In the genomic region with DNA sequence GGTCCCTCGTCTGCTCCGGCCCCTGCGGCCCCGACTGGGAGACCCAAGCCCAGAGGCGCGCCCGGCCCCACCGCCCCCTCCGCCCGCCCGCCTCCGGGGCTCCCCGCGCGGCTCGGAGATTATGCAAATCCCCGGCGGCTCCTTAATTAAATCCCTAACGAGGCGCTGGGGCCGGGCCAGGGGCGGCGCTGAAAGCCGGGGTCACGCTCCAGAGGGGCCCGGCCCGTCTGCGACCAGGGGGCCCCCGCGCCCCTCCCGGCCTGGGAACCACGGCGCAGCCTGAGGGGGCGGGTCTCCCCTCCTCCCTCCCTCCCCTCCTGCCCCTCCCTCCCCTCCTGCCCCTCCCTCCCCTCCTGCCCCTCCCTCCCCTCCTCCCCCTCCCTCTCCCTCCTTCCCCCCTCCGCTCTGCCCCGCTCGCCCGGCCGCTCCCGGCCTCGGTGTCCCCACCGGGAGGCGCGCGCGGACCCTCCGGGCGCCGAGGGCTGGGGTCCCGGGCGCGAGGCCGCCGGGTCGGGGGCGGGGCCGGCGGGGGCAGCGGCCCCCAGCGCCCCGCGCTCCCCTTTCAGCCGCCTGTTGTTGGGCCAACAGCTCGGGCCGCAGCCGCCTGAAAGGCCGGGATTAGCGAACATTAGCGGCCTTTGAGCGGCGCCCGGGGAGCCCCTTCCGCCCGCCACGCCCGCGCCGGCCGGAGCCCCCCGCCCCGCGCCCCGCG, we compare ENCODE assay signal across 9 cellular contexts. TPM values are rescaled to one million over a fixed set of nuclear protein-coding genes. Genes with fewer than 3 reads are reported as not detected.
A peak's percentile ranks its signal among the peaks of the same experiment; 100 is the strongest.
DNase-seq lines count a peak whose midpoint lies in the region; ATAC-seq and TF ChIP-seq lines count a peak whose summit lies in the region.
"Had no signal": no experiment of that assay in that cellular context is flagged by ENCODE, and none has a peak within 500 bp of the region (broad histone marks: within the 10 kb centered on the region; RNA-seq: fewer than 3 reads in every experiment).

No MANE protein-coding gene starts in this region.

- H4K20me1 ChIP-seq in hepatocyte (ENCODE audit: insufficient read depth, poor library complexity, severe bottlenecking): no peaks in the 10 kb centered on the region

- ATAC-seq in WTC11: peak; percentile 5
- peak; percentile 22 to 30 for ATAC-seq in stimulated activated naive B cell treated with anti-CD40 and anti-IgM and Interleukin-4, amounts not matched to agents 10 μg/mL and 1 μg/mL and 100 μg/mL, for 72 hours (replicated peaks)
- no peak for ATAC-seq in GM21515 (IDR thresholded peaks at IDR 0.05; ENCODE audit: unreplicated experiment)
- no peak for ATAC-seq in left lobe of liver

- H3K36me3 ChIP-seq in HEK293 (ENCODE audit: control insufficient read depth in 2 of 2, insufficient read depth in 1 of 2, low read length in 2 of 2) (no peaks in the 10 kb centered on the region), hepatocyte (replicated peaks; ENCODE audit: insufficient read depth, low read depth) (no peaks in the 10 kb centered on the region)

- H3K27ac ChIP-seq in HEK293 (ENCODE audit: extremely low read depth, low read depth, low read length) (no peak overlapping the region), hepatocyte (peak overlapping the region; percentile 92)

- no peaks in the 10 kb centered on the region for H3K27me3 ChIP-seq in hepatocyte

- H3K27ac Mint-ChIP-seq in WTC11: no peak overlapping the region
- no peak overlapping the region for H3K27ac Mint-ChIP-seq in stimulated activated naive B cell treated with anti-CD40 and anti-IgM and Interleukin-4, amounts not matched to agents 10 μg/mL and 1 μg/mL and 100 μg/mL, for 72 hours
- H3K27ac Mint-ChIP-seq: stimulated activated naive CD8-positive, alpha-beta T cell treated with anti-CD3 and anti-CD28 coated beads, Interleukin-15, Interleukin-2, amounts not matched to agents 100 ng/mL and 50 ng/mL, for 24 hours had no signal

- POLR2A ChIA-PET in HEK293 (lab: Yijun Ruan, JAX) (interaction anchor here (1.0 to 1.2 kb wide), 6 partner anchors 10 to 55 kb away, joined by 3 to 12 read pairs (median 4); partner anchors contain the start of genes FGFR3 and SLBP), WTC11 (lab: Charles Lee) (interaction anchor here (1.1 to 1.2 kb wide), 2 partner anchors 11 to 25 kb away, joined by 5 to 13 read pairs; no protein-coding TSS in a partner anchor)

- H3K4me3 ChIP-seq in HEK293 (ENCODE audit: low read depth, low read length) (peak overlapping the region; percentile 26), hepatocyte (peak overlapping the region; percentile 16)

- no peak for TF ChIP-seq CTCF in HEK293 (tag by site-specific recombination; IDR thresholded peaks at IDR 0.05)
- TF ChIP-seq CTCF in WTC11 (IDR thresholded peaks at IDR 0.05): no peak
- TF ChIP-seq CTCF in hepatocyte (IDR thresholded peaks at IDR 0.05; ENCODE audit: poor library complexity): no peak

- H3K79me2 ChIP-seq in hepatocyte: no peaks in the 10 kb centered on the region

- H2AFZ ChIP-seq in hepatocyte: peak overlapping the region; percentile 63

- H3K36me3 Mint-ChIP-seq in WTC11: no peaks in the 10 kb centered on the region
- no peaks in the 10 kb centered on the region for H3K36me3 Mint-ChIP-seq in stimulated activated naive B cell treated with anti-CD40 and anti-IgM and Interleukin-4, amounts not matched to agents 10 μg/mL and 1 μg/mL and 100 μg/mL, for 72 hours

- H3K4me3 Mint-ChIP-seq in WTC11: no peak overlapping the region
- no peak overlapping the region for H3K4me3 Mint-ChIP-seq in stimulated activated naive B cell treated with anti-CD40 and anti-IgM and Interleukin-4, amounts not matched to agents 10 μg/mL and 1 μg/mL and 100 μg/mL, for 72 hours

- H3K9me2 ChIP-seq in hepatocyte (replicated peaks; ENCODE audit: insufficient read depth): no peaks in the 10 kb centered on the region

- H3K4me1 ChIP-seq in HEK293 (ENCODE audit: control insufficient read depth, insufficient read depth, low read length) (no peaks in the 10 kb centered on the region), hepatocyte (ENCODE audit: insufficient read depth) (peaks cover 68% of the 10 kb centered on the region)

- H3K27me3 Mint-ChIP-seq in WTC11 (ENCODE audit: low read depth): peaks cover 4% of the 10 kb centered on the region
- peaks cover 30 to 62% of the 10 kb centered on the region in 2 donors for H3K27me3 Mint-ChIP-seq in stimulated activated naive B cell treated with anti-CD40 and anti-IgM and Interleukin-4, amounts not matched to agents 10 μg/mL and 1 μg/mL and 100 μg/mL, for 72 hours

- H3K4me2 ChIP-seq in hepatocyte: peak overlapping the region; percentile 93

- 0% methylated on average over 9 of the region's 84 CpGs for WGBS in hepatocyte (ENCODE audit: low lambda C conversion rate, missing lambda C conversion rate)

- CTCF ChIA-PET in HEK293 (lab: Yijun Ruan, JAX): interaction anchor here (0.6 to 3.0 kb wide), 8 partner anchors 10 to 132 kb away, joined by 3 to 23 read pairs (median 4); no protein-coding TSS in a partner anchor
- CTCF ChIA-PET in WTC11 (lab: Charles Lee): interaction anchor here (0.7 to 5.7 kb wide), 29 partner anchors 8 to 649 kb away, joined by 3 to 88 read pairs (median 9); partner anchors contain the start of genes FGFR3, LETM1, SLBP and TACC3

- no peaks in the 10 kb centered on the region for H3K9me3 Mint-ChIP-seq in WTC11
- no peaks in the 10 kb centered on the region for H3K9me3 Mint-ChIP-seq in stimulated activated naive B cell treated with anti-CD40 and anti-IgM and Interleukin-4, amounts not matched to agents 10 μg/mL and 1 μg/mL and 100 μg/mL, for 72 hours
- H3K9me3 Mint-ChIP-seq: stimulated activated naive CD8-positive, alpha-beta T cell treated with anti-CD3 and anti-CD28 coated beads, Interleukin-15, Interleukin-2, amounts not matched to agents 100 ng/mL and 50 ng/mL, for 24 hours had no signal

- DNase-seq in WTC11 (ENCODE audit: low spot score): peak; percentile 66
- DNase-seq in hepatocyte (ENCODE audit: low spot score): peak; percentile 84
- no peak for DNase-seq in stimulated activated naive B cell treated with anti-CD40 and anti-IgM and Interleukin-4, amounts not matched to agents 10 μg/mL and 1 μg/mL and 100 μg/mL, for 72 hours
- DNase-seq in medulla oblongata (ENCODE audit: extremely low spot score): no peak
- no peak for DNase-seq in MV-4-11 (lab: John Stamatoyannopoulos, UW)
- no peak for DNase-seq in left lobe of liver (ENCODE audit: low spot score)

- peaks cover 13% of the 10 kb centered on the region for H3K4me1 Mint-ChIP-seq in WTC11
- peaks cover 11 to 45% of the 10 kb centered on the region in 2 donors for H3K4me1 Mint-ChIP-seq in stimulated activated naive B cell treated with anti-CD40 and anti-IgM and Interleukin-4, amounts not matched to agents 10 μg/mL and 1 μg/mL and 100 μg/mL, for 72 hours

- H3K9me3 ChIP-seq in HEK293 (ENCODE audit: control insufficient read depth, insufficient read depth, low read depth, low read length) (no peaks in the 10 kb centered on the region), hepatocyte (ENCODE audit: low read depth) (no peaks in the 10 kb centered on the region)

TF ChIP-seq in HEK293, 187 proteins besides CTCF, POLR2A, EP300 and RAD21:
- TF ChIP-seq KLF9 (tag by site-specific recombination; IDR thresholded peaks at IDR 0.05; ENCODE audit: low read depth) (0 out of 2 replicates have a peak, but pooled peaks have one; percentile 29), ZNF560 (tag by site-specific recombination; IDR thresholded peaks at IDR 0.05; ENCODE audit: borderline replicate concordance) (no peak)

TF ChIP-seq in WTC11, 78 proteins besides CTCF, POLR2A, EP300 and RAD21 (continues in another document):
- TF ChIP-seq, protein P1, sequence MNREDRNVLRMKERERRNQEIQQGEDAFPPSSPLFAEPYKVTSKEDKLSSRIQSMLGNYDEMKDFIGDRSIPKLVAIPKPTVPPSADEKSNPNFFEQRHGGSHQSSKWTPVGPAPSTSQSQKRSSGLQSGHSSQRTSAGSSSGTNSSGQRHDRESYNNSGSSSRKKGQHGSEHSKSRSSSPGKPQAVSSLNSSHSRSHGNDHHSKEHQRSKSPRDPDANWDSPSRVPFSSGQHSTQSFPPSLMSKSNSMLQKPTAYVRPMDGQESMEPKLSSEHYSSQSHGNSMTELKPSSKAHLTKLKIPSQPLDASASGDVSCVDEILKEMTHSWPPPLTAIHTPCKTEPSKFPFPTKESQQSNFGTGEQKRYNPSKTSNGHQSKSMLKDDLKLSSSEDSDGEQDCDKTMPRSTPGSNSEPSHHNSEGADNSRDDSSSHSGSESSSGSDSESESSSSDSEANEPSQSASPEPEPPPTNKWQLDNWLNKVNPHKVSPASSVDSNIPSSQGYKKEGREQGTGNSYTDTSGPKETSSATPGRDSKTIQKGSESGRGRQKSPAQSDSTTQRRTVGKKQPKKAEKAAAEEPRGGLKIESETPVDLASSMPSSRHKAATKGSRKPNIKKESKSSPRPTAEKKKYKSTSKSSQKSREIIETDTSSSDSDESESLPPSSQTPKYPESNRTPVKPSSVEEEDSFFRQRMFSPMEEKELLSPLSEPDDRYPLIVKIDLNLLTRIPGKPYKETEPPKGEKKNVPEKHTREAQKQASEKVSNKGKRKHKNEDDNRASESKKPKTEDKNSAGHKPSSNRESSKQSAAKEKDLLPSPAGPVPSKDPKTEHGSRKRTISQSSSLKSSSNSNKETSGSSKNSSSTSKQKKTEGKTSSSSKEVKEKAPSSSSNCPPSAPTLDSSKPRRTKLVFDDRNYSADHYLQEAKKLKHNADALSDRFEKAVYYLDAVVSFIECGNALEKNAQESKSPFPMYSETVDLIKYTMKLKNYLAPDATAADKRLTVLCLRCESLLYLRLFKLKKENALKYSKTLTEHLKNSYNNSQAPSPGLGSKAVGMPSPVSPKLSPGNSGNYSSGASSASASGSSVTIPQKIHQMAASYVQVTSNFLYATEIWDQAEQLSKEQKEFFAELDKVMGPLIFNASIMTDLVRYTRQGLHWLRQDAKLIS (CRISPR knock-in tag; IDR thresholded peaks at IDR 0.05; ENCODE audit: borderline replicate concordance): no peak
- TF ChIP-seq JUN (CRISPR knock-in tag; IDR thresholded peaks at IDR 0.05): no peak
- no peak for TF ChIP-seq RELA (CRISPR knock-in tag; IDR thresholded peaks at IDR 0.05; ENCODE audit: borderline replicate concordance)

RNA-seq across cellular contexts. Expression of gene FGFR3, which starts 25.9 kb away (rescaled TPM):
- total RNA-seq in WTC11 (2021): 18.2 to 19.9 TPM (median 19.7 TPM) in 3 replicates
- 70.0 and 82.0 TPM in 2 replicates for total RNA-seq in hepatocyte
- polyA plus RNA-seq in hepatocyte: 99.8 and 132 TPM in 2 replicates
- total RNA-seq in left lobe of liver: 48.5 TPM

RNA-seq across cellular contexts. Expression of gene TACC3, which starts 45.9 kb away (rescaled TPM):
- total RNA-seq in WTC11 (2021): 161 to 207 TPM (median 165 TPM) in 3 replicates
- 9.3 and 10.5 TPM in 2 replicates for total RNA-seq in hepatocyte
- polyA plus RNA-seq in hepatocyte: 14.8 and 16.7 TPM in 2 replicates
- total RNA-seq in left lobe of liver: 4.5 TPM

RNA-seq across cellular contexts. Expression of gene TMEM129, which starts 46.1 kb away (rescaled TPM):
- total RNA-seq in WTC11 (2021) (44.2 to 54.9 TPM (median 48.7 TPM) in 3 replicates), hepatocyte (36.1 and 40.8 TPM in 2 replicates), left lobe of liver (30.3 TPM)
- 57.8 and 59.4 TPM in 2 replicates for polyA plus RNA-seq in hepatocyte

RNA-seq across cellular contexts. Expression of gene SLBP, which starts 55.1 kb away (rescaled TPM):
- total RNA-seq in WTC11 (2021): 36.4 to 40.2 TPM (median 36.9 TPM) in 3 replicates
- total RNA-seq in hepatocyte: 48.2 and 82.5 TPM in 2 replicates
- polyA plus RNA-seq in hepatocyte: 81.8 and 84.0 TPM in 2 replicates
- total RNA-seq in left lobe of liver: 12.3 TPM

Comparison
In these comparisons a context has a peak if more than half of its experiments do, and no peak if none do; other contexts are left out.
1. ATAC-seq: peak in WTC11 (single experiment) and stimulated activated naive B cell treated with anti-CD40 and anti-IgM and Interleukin-4, amounts not matched to agents 10 μg/mL and 1 μg/mL and 100 μg/mL, for 72 hours (2 of 2); none in GM21515 (single experiment) and left lobe of liver (single experiment).
2. DNase-seq: peak in WTC11 (single experiment) and hepatocyte (single experiment); none in stimulated activated naive B cell treated with anti-CD40 and anti-IgM and Interleukin-4, amounts not matched to agents 10 μg/mL and 1 μg/mL and 100 μg/mL, for 72 hours (single experiment), medulla oblongata (single experiment), MV-4-11 (single experiment) and left lobe of liver (single experiment).
3. RNA of gene TACC3, which starts 45.9 kb away (total RNA-seq): 161 to 207 TPM in WTC11; 9.3 to 10.5 TPM in hepatocyte and 4.5 TPM in left lobe of liver (single experiment); every median in the first group is over 10 times any median in the second.